4 cellular contexts compared by ENCODE assay signal in genomic region chr16:70143231-70143895, GRCh38. TPM values are rescaled to one million over a fixed set of nuclear protein-coding genes. Genes with fewer than 3 reads are reported as not detected.
"Had no signal": no experiment of that assay in that cellular context is flagged by ENCODE, and none has a peak within 500 bp of the region (broad histone marks: within the 10 kb centered on the region; RNA-seq: fewer than 3 reads in every experiment).

No MANE protein-coding gene starts in this region.

RNA-seq across cellular contexts. Expression of gene CLEC18C, which starts 30.2 kb away (rescaled TPM):
- total RNA-seq: H4, HT1080, IMR-90 had no signal
- polyA plus RNA-seq: GM23248 had no signal
